ENCODE assay signal across 1 cellular context in genomic region chr3:58331593-58332152, GRCh38.
TF ChIP-seq lines count a peak whose summit lies in the region.

No MANE protein-coding gene starts in this region.

TF ChIP-seq in IMR-90, 13 proteins besides CTCF, POLR2A, EP300 and RAD21:
- TF ChIP-seq, protein P1, sequence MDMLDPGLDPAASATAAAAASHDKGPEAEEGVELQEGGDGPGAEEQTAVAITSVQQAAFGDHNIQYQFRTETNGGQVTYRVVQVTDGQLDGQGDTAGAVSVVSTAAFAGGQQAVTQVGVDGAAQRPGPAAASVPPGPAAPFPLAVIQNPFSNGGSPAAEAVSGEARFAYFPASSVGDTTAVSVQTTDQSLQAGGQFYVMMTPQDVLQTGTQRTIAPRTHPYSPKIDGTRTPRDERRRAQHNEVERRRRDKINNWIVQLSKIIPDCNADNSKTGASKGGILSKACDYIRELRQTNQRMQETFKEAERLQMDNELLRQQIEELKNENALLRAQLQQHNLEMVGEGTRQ (IDR thresholded peaks at IDR 0.05; ENCODE audit: low read depth, low read length), result no peak
- TF ChIP-seq CEBPB (IDR thresholded peaks at IDR 0.05; ENCODE audit: low read depth, low read length) (no peak), SMC3 (IDR thresholded peaks at IDR 0.05; ENCODE audit: low read depth, low read length) (no peak), MXI1 (IDR thresholded peaks at IDR 0.05; ENCODE audit: borderline replicate concordance, low read depth, low read length) (no peak), MAFK (IDR thresholded peaks at IDR 0.05; ENCODE audit: low read depth, low read length) (no peak)
